ENCODE assay signal across 15 cellular contexts in the genomic region with DNA sequence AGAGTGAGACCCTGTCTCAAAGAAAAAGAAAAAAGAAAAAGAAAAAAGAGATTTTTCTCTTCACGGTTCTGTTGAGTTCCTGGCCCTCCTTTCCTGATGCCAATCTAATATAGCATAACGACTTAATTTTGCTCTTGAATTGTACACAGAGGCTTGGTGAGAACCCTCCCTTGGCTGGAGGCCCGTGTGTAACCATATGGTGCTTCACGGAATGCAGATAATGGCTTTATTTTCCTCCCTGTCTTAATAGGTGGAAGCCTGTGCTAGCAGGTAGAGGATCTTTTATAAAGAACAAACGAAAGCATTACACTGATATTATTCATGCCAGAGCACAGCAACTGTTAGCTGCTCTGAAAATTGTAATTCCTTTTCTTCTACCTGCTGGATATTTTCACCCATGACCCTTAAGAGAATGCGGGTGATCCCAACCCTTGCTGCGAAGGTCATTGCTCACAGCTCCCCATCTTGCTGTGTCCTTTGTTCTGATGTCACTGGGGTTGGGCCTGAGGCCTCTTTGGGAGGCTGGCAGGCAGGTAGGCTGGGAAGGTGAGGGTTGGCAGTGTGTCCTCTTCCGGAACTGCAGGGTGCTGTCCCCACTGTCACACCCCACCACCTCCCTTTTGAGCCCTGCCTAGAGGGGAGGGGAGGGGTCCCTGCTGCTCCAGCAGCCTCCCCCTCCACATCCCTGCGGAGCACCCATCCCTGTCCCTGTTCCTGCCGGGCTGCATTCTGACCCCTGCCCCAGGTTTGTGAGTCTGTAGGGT.
DNase-seq lines count a peak whose midpoint lies in the region; ATAC-seq and TF ChIP-seq lines count a peak whose summit lies in the region.
"Had no signal": no experiment of that assay in that cellular context is flagged by ENCODE, and none has a peak within 500 bp of the region (broad histone marks: within the 10 kb centered on the region; RNA-seq: fewer than 3 reads in every experiment).

No MANE protein-coding gene starts in this region.

- dilution Hi-C loops in IMR-90 (cut with HindIII; ENCODE audit: low sequenced_read_pairs, unreplicated experiment), result no loop called here

- H2AK9ac ChIP-seq in IMR-90 (replicated peaks; ENCODE audit: low read depth, low read length, poor library complexity), result peak overlapping the region; percentile 37

- H3K79me1 ChIP-seq in IMR-90 (ENCODE audit: low read depth in 1 of 2, low read length in 2 of 2), result no peaks in the 10 kb centered on the region

- no peak overlapping the region for H3K18ac ChIP-seq in IMR-90 (ENCODE audit: low read depth, low read length)

- H2AFZ ChIP-seq in IMR-90 (replicated peaks; ENCODE audit: low read length, poor library complexity), result no peak overlapping the region
- H2AFZ ChIP-seq: GM23338 had no signal

- no peak overlapping the region for H4K8ac ChIP-seq in IMR-90 (ENCODE audit: low read depth in 2 of 2, low read length in 2 of 2)

- H3K14ac ChIP-seq in IMR-90 (replicated peaks; ENCODE audit: low read depth, low read length), result no peak overlapping the region

- H3K4me1 ChIP-seq in IMR-90 (ENCODE audit: control insufficient read depth, insufficient read depth, low read length), result no peaks in the 10 kb centered on the region

- ATAC-seq in IMR-90 (ENCODE audit: low read depth), result no peak
- ATAC-seq in sciatic nerve, result peak; percentile 20
- no peak for ATAC-seq in GM21381 (IDR thresholded peaks at IDR 0.05; ENCODE audit: unreplicated experiment)
- ATAC-seq: GM23338 had no signal

- H3K4me3 ChIP-seq in IMR-90 (ENCODE audit: insufficient read depth, low read depth, low read length), result no peak overlapping the region
- H3K4me3 ChIP-seq: GM23338 had no signal

- H3K36me3 ChIP-seq in IMR-90 (ENCODE audit: control insufficient read depth, insufficient read depth, low read length), result no peaks in the 10 kb centered on the region

- H3K27me3 ChIP-seq in IMR-90 (ENCODE audit: control insufficient read depth, insufficient read depth, low read length), result peaks cover 2% of the 10 kb centered on the region; the same call in 1 of the 2 replicates

- no peak overlapping the region for H3K4ac ChIP-seq in IMR-90 (ENCODE audit: low read depth, low read length)

- no peak overlapping the region for H2AK5ac ChIP-seq in IMR-90 (ENCODE audit: low read depth, low read length)

- no peaks in the 10 kb centered on the region for H4K20me1 ChIP-seq in IMR-90 (ENCODE audit: insufficient read depth, low read length)

- peak; percentile 34 for DNase-seq in DMS 273 treated with DMSO at 0.1 percent for 48 hours (lab: John Stamatoyannopoulos, UW)
- DNase-seq in IMR-90, result no peak
- DNase-seq in cerebellar cortex (ENCODE audit: low spot score), result peak; percentile 61
- DNase-seq in sciatic nerve (ENCODE audit: low spot score), result no peak
- DNase-seq in retina, result no peak
- no peak for DNase-seq in HuH-7.5 (ENCODE audit: low spot score)
- DNase-seq: ACHN; Calu3; CD4-positive, alpha-beta T cell; KG1; NCI-H2029; NCI-H345; SIG-M5 had no signal

- no peak for TF ChIP-seq RAD21 in IMR-90 (IDR thresholded peaks at IDR 0.05; ENCODE audit: low read length)

- intact Hi-C loops in IMR-90 (cut with micrococcal nuclease), result no loop called here
- intact Hi-C loops in sciatic nerve (cut with DNase I), result loop anchor here (10.0 kb wide), 1 partner anchor 96 kb away; no protein-coding TSS in a partner anchor

- no peak overlapping the region for H4K5ac ChIP-seq in IMR-90 (ENCODE audit: low read depth, low read length)

- no peak overlapping the region for H2BK120ac ChIP-seq in IMR-90 (ENCODE audit: low read depth, low read length)

- in situ Hi-C loops in IMR-90 (cut with MboI; ENCODE audit: low sequenced_read_pairs), result no loop called here

- no peaks in the 10 kb centered on the region for H3K9me1 ChIP-seq in IMR-90 (ENCODE audit: insufficient read depth, low read length)

- WGBS in IMR-90 (ENCODE audit: extremely low coverage in 2 of 2, insufficient read length in 1 of 2), 2 experiments, result no CpG with 5 or more reads among the region's 10 CpGs

- no peak overlapping the region for H3K23ac ChIP-seq in IMR-90 (ENCODE audit: low read depth, low read length)

- H2BK20ac ChIP-seq in IMR-90 (ENCODE audit: low read depth, low read length), result no peak overlapping the region

- no peak for TF ChIP-seq CTCF in IMR-90 (conservative IDR thresholded peaks at IDR 0.05; ENCODE audit: low read depth, low read length)

- no peaks in the 10 kb centered on the region for H3K9me3 ChIP-seq in IMR-90 (ENCODE audit: control insufficient read depth, insufficient read depth, low read length)

- no peak overlapping the region for H4K91ac ChIP-seq in IMR-90 (ENCODE audit: insufficient read depth, low read depth, low read length)

- BruUV-seq in IMR-90 (replicated peaks; lab: Mats Ljungman, UMichigan), result no TSS peak

- H2BK5ac ChIP-seq in IMR-90 (ENCODE audit: low read depth, low read length, poor library complexity, severe bottlenecking), result no peak overlapping the region

- CTCF ChIA-PET in IMR-90 (lab: Yijun Ruan, JAX), result no interaction called here

- POLR2A ChIA-PET in IMR-90 (lab: Charles Lee; ENCODE audit: unreplicated experiment), result no interaction called here

- no peak overlapping the region for H3K56ac ChIP-seq in IMR-90 (ENCODE audit: extremely low read depth, insufficient read depth, low read length)

- H3K9ac ChIP-seq in IMR-90 (ENCODE audit: low read depth, low read length), result no peak overlapping the region

- no peak overlapping the region for H3K4me2 ChIP-seq in IMR-90 (ENCODE audit: low read depth, low read length)
- H3K4me2 ChIP-seq: GM23338 had no signal

- no peak overlapping the region for H3K27ac ChIP-seq in IMR-90 (ENCODE audit: insufficient read depth, low read length)

- no peak overlapping the region for H2BK15ac ChIP-seq in IMR-90 (ENCODE audit: low read depth, low read length)

- TF ChIP-seq POLR2A in IMR-90 (IDR thresholded peaks at IDR 0.05; ENCODE audit: low read depth, low read length), result no peak

TF ChIP-seq in IMR-90, 13 proteins besides CTCF, POLR2A, EP300 and RAD21:
- no peak for TF ChIP-seq MAZ (IDR thresholded peaks at IDR 0.05; ENCODE audit: borderline replicate concordance, low read depth, low read length)
- TF ChIP-seq RCOR1 (IDR thresholded peaks at IDR 0.05; ENCODE audit: insufficient replicate concordance, low read length), result no peak
- TF ChIP-seq FOS (IDR thresholded peaks at IDR 0.05; ENCODE audit: low read depth, low read length), result no peak
- TF ChIP-seq NFE2L2 (IDR thresholded peaks at IDR 0.05; ENCODE audit: low read depth, low read length), result no peak
- TF ChIP-seq MAFK (IDR thresholded peaks at IDR 0.05; ENCODE audit: low read depth, low read length), result no peak
- TF ChIP-seq, protein P1, sequence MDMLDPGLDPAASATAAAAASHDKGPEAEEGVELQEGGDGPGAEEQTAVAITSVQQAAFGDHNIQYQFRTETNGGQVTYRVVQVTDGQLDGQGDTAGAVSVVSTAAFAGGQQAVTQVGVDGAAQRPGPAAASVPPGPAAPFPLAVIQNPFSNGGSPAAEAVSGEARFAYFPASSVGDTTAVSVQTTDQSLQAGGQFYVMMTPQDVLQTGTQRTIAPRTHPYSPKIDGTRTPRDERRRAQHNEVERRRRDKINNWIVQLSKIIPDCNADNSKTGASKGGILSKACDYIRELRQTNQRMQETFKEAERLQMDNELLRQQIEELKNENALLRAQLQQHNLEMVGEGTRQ (IDR thresholded peaks at IDR 0.05; ENCODE audit: low read depth, low read length), result no peak
- no peak for TF ChIP-seq RFX5 (IDR thresholded peaks at IDR 0.05; ENCODE audit: low read depth, low read length)
- no peak for TF ChIP-seq MXI1 (IDR thresholded peaks at IDR 0.05; ENCODE audit: borderline replicate concordance, low read depth, low read length)
- TF ChIP-seq CHD1 (IDR thresholded peaks at IDR 0.05; ENCODE audit: low read depth, low read length), result no peak
- no peak for TF ChIP-seq ELK1 (IDR thresholded peaks at IDR 0.05; ENCODE audit: borderline replicate concordance, low read depth, low read length)
- TF ChIP-seq BHLHE40 (IDR thresholded peaks at IDR 0.05; ENCODE audit: low read depth, low read length), result no peak
- TF ChIP-seq SMC3 (IDR thresholded peaks at IDR 0.05; ENCODE audit: low read depth, low read length), result no peak
- TF ChIP-seq CEBPB (IDR thresholded peaks at IDR 0.05; ENCODE audit: low read depth, low read length), result no peak

Comparison
In these comparisons a context has a peak if more than half of its experiments do, and no peak if none do; other contexts are left out.
1. DNase-seq: peak in DMS 273 treated with DMSO at 0.1 percent for 48 hours (single experiment) and cerebellar cortex (single experiment); none in IMR-90 (single experiment), sciatic nerve (single experiment), retina (single experiment) and HuH-7.5 (single experiment).